In the genomic region with DNA sequence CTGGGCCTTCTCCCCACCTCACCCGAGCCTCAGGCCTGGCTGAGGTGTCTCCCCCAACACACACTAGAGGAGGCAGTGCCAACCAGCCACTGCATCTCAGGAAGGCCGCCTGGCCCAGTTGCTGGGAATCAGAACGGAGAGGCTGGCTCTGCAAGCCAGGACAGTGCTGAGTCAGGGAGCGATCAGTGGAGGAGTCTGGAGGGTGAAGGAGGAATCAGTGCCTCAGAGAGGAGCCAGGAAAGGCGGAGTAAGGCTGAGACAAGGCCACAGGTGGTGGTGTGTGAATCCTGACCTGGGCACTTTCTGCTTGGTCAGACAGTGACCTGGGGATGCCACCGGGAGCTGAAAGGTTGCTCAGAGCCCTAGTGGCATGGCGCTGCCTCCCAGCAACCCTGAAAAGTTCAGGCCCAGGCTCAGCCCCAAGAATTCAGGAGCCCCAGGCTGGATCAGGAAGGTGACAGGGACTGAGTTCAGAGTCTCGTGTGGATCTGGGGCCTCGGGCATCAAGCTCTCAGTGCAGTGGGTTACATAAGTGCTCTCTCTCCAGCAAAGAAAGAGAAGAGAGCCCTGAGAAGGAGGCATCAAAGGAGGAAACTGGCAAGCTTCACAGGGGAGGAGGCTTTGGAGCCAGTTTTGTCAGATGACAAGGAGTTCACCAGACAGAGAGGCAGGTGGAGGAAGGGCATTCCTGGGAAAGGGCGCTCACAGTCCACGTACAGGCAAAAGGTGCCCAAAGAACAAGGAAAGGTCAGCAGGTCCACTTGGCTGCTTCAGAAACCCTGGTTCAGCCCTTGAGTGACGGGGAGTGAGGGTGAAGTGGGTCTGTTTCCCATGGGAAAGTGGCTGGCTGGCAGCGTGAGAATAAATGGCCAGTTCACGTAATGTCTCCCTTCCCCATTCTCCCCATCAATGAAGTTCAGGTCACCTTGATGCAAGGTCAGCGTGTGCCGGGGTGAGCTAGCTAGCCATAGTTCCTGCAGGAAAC, we compare ENCODE assay signal across 1 cellular context.
TF ChIP-seq lines count a peak whose summit lies in the region.

No MANE protein-coding gene starts in this region.

TF ChIP-seq in HCT116, 20 proteins besides CTCF, POLR2A, EP300 and RAD21:
- TF ChIP-seq SIN3A (IDR thresholded peaks at IDR 0.05; ENCODE audit: low read depth) (no peak), JUND (IDR thresholded peaks at IDR 0.05) (no peak)
TF ChIP-seq in HCT116: peak in this region for 0.
